Comparison of ENCODE assay signal across 3 cellular contexts in the genomic region with DNA sequence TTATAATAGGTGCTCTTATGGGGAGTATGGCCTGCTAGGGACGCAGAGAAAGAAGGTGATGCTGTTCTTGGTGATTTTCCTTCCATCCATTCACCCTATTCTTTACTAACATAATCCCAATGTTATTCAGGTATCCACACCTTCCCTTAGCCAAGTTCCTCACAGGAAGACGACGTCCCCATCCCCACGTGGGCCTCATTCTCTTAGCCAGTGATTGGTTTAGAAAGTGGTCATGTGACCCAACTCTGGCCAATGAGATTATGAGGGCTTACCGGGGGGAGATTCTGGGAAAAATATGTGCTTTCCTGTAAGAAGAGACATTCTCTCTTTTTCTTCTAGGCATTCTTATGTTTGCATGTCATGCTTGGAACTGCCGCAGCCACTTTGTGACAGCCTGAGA.
TF ChIP-seq lines count a peak whose summit lies in the region.

No MANE protein-coding gene starts in this region.

TF ChIP-seq in HepG2, 621 proteins besides CTCF, POLR2A, EP300 and RAD21:
- TF ChIP-seq ATF7-NPFF (CRISPR knock-in tag; IDR thresholded peaks at IDR 0.05; ENCODE audit: low read depth) (no peak), HOXA5 (CRISPR knock-in tag; IDR thresholded peaks at IDR 0.05) (no peak), NFYB (CRISPR knock-in tag; IDR thresholded peaks at IDR 0.05) (peak; percentile 32; the same call in 1 of the 2 replicates)

TF ChIP-seq in WTC11, 78 proteins besides CTCF, POLR2A, EP300 and RAD21 (continues in another document):
- TF ChIP-seq, protein P1, sequence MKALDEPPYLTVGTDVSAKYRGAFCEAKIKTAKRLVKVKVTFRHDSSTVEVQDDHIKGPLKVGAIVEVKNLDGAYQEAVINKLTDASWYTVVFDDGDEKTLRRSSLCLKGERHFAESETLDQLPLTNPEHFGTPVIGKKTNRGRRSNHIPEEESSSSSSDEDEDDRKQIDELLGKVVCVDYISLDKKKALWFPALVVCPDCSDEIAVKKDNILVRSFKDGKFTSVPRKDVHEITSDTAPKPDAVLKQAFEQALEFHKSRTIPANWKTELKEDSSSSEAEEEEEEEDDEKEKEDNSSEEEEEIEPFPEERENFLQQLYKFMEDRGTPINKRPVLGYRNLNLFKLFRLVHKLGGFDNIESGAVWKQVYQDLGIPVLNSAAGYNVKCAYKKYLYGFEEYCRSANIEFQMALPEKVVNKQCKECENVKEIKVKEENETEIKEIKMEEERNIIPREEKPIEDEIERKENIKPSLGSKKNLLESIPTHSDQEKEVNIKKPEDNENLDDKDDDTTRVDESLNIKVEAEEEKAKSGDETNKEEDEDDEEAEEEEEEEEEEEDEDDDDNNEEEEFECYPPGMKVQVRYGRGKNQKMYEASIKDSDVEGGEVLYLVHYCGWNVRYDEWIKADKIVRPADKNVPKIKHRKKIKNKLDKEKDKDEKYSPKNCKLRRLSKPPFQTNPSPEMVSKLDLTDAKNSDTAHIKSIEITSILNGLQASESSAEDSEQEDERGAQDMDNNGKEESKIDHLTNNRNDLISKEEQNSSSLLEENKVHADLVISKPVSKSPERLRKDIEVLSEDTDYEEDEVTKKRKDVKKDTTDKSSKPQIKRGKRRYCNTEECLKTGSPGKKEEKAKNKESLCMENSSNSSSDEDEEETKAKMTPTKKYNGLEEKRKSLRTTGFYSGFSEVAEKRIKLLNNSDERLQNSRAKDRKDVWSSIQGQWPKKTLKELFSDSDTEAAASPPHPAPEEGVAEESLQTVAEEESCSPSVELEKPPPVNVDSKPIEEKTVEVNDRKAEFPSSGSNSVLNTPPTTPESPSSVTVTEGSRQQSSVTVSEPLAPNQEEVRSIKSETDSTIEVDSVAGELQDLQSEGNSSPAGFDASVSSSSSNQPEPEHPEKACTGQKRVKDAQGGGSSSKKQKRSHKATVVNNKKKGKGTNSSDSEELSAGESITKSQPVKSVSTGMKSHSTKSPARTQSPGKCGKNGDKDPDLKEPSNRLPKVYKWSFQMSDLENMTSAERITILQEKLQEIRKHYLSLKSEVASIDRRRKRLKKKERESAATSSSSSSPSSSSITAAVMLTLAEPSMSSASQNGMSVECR (CRISPR knock-in tag; IDR thresholded peaks at IDR 0.05; ENCODE audit: borderline replicate concordance), result no peak
- TF ChIP-seq TP53 (CRISPR knock-in tag; IDR thresholded peaks at IDR 0.05), result no peak
- no peak for TF ChIP-seq CBFB (CRISPR knock-in tag; IDR thresholded peaks at IDR 0.05; ENCODE audit: low read depth)
- TF ChIP-seq ZNF232 (CRISPR knock-in tag; IDR thresholded peaks at IDR 0.05), result no peak
- TF ChIP-seq, protein P2, sequence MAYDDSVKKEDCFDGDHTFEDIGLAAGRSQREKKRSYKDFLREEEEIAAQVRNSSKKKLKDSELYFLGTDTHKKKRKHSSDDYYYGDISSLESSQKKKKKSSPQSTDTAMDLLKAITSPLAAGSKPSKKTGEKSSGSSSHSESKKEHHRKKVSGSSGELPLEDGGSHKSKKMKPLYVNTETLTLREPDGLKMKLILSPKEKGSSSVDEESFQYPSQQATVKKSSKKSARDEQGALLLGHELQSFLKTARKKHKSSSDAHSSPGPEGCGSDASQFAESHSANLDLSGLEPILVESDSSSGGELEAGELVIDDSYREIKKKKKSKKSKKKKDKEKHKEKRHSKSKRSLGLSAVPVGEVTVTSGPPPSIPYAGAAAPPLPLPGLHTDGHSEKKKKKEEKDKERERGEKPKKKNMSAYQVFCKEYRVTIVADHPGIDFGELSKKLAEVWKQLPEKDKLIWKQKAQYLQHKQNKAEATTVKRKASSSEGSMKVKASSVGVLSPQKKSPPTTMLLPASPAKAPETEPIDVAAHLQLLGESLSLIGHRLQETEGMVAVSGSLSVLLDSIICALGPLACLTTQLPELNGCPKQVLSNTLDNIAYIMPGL (CRISPR knock-in tag; IDR thresholded peaks at IDR 0.05), result no peak
- no peak for TF ChIP-seq OVOL2 (CRISPR knock-in tag; IDR thresholded peaks at IDR 0.05; ENCODE audit: borderline replicate concordance)
- TF ChIP-seq, protein P3, sequence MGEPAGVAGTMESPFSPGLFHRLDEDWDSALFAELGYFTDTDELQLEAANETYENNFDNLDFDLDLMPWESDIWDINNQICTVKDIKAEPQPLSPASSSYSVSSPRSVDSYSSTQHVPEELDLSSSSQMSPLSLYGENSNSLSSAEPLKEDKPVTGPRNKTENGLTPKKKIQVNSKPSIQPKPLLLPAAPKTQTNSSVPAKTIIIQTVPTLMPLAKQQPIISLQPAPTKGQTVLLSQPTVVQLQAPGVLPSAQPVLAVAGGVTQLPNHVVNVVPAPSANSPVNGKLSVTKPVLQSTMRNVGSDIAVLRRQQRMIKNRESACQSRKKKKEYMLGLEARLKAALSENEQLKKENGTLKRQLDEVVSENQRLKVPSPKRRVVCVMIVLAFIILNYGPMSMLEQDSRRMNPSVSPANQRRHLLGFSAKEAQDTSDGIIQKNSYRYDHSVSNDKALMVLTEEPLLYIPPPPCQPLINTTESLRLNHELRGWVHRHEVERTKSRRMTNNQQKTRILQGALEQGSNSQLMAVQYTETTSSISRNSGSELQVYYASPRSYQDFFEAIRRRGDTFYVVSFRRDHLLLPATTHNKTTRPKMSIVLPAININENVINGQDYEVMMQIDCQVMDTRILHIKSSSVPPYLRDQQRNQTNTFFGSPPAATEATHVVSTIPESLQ (CRISPR knock-in tag; IDR thresholded peaks at IDR 0.05), result no peak
- no peak for TF ChIP-seq GTF2I (CRISPR knock-in tag; conservative IDR thresholded peaks at IDR 0.05)
- no peak for TF ChIP-seq ZNF396 (CRISPR knock-in tag; IDR thresholded peaks at IDR 0.05; ENCODE audit: borderline replicate concordance)
- no peak for TF ChIP-seq ZNF671 (CRISPR knock-in tag; IDR thresholded peaks at IDR 0.05)
- TF ChIP-seq, protein P4, sequence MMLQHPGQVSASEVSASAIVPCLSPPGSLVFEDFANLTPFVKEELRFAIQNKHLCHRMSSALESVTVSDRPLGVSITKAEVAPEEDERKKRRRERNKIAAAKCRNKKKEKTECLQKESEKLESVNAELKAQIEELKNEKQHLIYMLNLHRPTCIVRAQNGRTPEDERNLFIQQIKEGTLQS (CRISPR knock-in tag; conservative IDR thresholded peaks at IDR 0.05), result no peak
- no peak for TF ChIP-seq KAT7 (CRISPR knock-in tag; IDR thresholded peaks at IDR 0.05; ENCODE audit: borderline replicate concordance)
- peak; percentile 68 for TF ChIP-seq USF2 (CRISPR knock-in tag; IDR thresholded peaks at IDR 0.05)
- TF ChIP-seq, protein P5, sequence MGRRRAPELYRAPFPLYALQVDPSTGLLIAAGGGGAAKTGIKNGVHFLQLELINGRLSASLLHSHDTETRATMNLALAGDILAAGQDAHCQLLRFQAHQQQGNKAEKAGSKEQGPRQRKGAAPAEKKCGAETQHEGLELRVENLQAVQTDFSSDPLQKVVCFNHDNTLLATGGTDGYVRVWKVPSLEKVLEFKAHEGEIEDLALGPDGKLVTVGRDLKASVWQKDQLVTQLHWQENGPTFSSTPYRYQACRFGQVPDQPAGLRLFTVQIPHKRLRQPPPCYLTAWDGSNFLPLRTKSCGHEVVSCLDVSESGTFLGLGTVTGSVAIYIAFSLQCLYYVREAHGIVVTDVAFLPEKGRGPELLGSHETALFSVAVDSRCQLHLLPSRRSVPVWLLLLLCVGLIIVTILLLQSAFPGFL (CRISPR knock-in tag; IDR thresholded peaks at IDR 0.05; ENCODE audit: borderline replicate concordance), result no peak

TF ChIP-seq in H1, 55 proteins besides CTCF, POLR2A, EP300 and RAD21:
- no peak for TF ChIP-seq RNF2 (IDR thresholded peaks at IDR 0.05; ENCODE audit: borderline replicate concordance, low read depth, low read length, missing control alignments, poor library complexity, severe bottlenecking)
- TF ChIP-seq E2F6 (IDR thresholded peaks at IDR 0.05), result 0 out of 2 replicates have a peak, but pooled peaks have one; percentile 23
- no peak for TF ChIP-seq MAX (IDR thresholded peaks at IDR 0.05)
